11 cellular contexts compared by ENCODE assay signal in the genomic region with DNA sequence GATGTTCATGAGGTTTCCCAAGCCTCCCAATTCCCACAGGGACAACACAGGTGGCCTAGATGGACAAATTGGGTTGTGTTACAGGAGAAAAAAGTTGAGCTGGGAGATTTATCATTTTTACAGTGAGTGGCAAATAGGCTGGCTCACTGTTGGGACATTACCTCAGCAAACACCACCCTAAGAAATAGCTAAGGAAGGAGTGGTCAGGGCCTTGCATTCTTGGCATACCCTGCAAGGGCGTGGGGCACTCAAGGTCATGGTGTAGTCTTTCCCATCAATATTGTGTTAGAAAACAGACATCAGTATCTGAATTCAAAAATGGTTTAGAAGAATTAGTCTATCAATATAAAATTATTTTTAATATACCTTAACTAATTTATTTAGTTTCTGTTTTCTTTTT. TPM values are rescaled to one million over a fixed set of nuclear protein-coding genes. Genes with fewer than 3 reads are reported as not detected.
A peak's percentile ranks its signal among the peaks of the same experiment; 100 is the strongest.
DNase-seq lines count a peak whose midpoint lies in the region; ATAC-seq and TF ChIP-seq lines count a peak whose summit lies in the region.
"Had no signal": no experiment of that assay in that cellular context is flagged by ENCODE, and none has a peak within 500 bp of the region (broad histone marks: within the 10 kb centered on the region; RNA-seq: fewer than 3 reads in every experiment).

No MANE protein-coding gene starts in this region.

- peaks cover 6% of the 10 kb centered on the region for H3K4me1 ChIP-seq in ACC112 (ENCODE audit: control insufficient read depth, insufficient read depth, low read length, unreplicated experiment)
- peaks cover 8% of the 10 kb centered on the region for H3K4me1 ChIP-seq in mammary epithelial cell (ENCODE audit: insufficient read depth, low read length)
- no peaks in the 10 kb centered on the region for H3K4me1 ChIP-seq in left lung
- H3K4me1 ChIP-seq: BE2C had no signal

- H3K4me2 ChIP-seq in mammary epithelial cell (ENCODE audit: insufficient read depth, low read depth, low read length): peak overlapping the region; percentile 41

- H2AFZ ChIP-seq in ACC112 (ENCODE audit: low read length, unreplicated experiment): no peak overlapping the region
- H2AFZ ChIP-seq in mammary epithelial cell (ENCODE audit: low read depth, low read length): peak overlapping the region; percentile 84

- no peaks in the 10 kb centered on the region for H4K20me1 ChIP-seq in mammary epithelial cell (ENCODE audit: insufficient read depth, low read length)

- H3K36me3 ChIP-seq in ACC112 (ENCODE audit: insufficient read depth, low read length): no peaks in the 10 kb centered on the region
- no peaks in the 10 kb centered on the region for H3K36me3 ChIP-seq in mammary epithelial cell (ENCODE audit: insufficient read depth, low read length)
- no peaks in the 10 kb centered on the region for H3K36me3 ChIP-seq in left lung
- H3K36me3 ChIP-seq: BE2C had no signal

- TF ChIP-seq CTCF in mammary epithelial cell (conservative IDR thresholded peaks at IDR 0.05 in 1 of 2, IDR thresholded peaks at IDR 0.05 in 1 of 2; ENCODE audit: extremely low read depth in 1 of 2, insufficient read depth in 1 of 2, low read depth in 1 of 2, low read length in 2 of 2) (no peak), left lung (IDR thresholded peaks at IDR 0.05) (no peak)

- peaks cover 8% of the 10 kb centered on the region for H3K9me3 ChIP-seq in mammary epithelial cell (replicated peaks; ENCODE audit: insufficient read depth, low read length)
- peaks cover 0 to 15% of the 10 kb centered on the region in 2 donors for H3K9me3 ChIP-seq in left lung

- ATAC-seq in left lung (peak; percentile 100), HG03175 (IDR thresholded peaks at IDR 0.05; ENCODE audit: unreplicated experiment) (no peak), GM21737 (IDR thresholded peaks at IDR 0.05; ENCODE audit: unreplicated experiment) (no peak)

- dilution Hi-C loops in mammary epithelial cell (cut with HindIII; ENCODE audit: low sequenced_read_pairs): no loop called here

- 78% methylated on average over 1 of the region's 1 CpG for WGBS in mammary epithelial cell (ENCODE audit: low coverage, missing lambda C conversion rate)

- BruUV-seq in mammary epithelial cell (replicated peaks; lab: Mats Ljungman, UMichigan): no TSS peak

- no peak overlapping the region for H3K9ac ChIP-seq in mammary epithelial cell (ENCODE audit: insufficient read depth, low read length)

- in situ Hi-C loops in mammary epithelial cell (cut with MboI; ENCODE audit: low sequenced_read_pairs in 2 of 2): no loop called here

- intact Hi-C loops in mammary epithelial cell (cut with micrococcal nuclease) (loop anchor here (1.0 kb wide), 1 partner anchor 23 kb away; a partner anchor contains a TSS), left lung (cut with DNase I) (no loop called here)

- H3K27ac ChIP-seq in ACC112 (ENCODE audit: low read depth, low read length): peak overlapping the region; percentile 39
- peak overlapping the region; percentile 58 for H3K27ac ChIP-seq in mammary epithelial cell (ENCODE audit: insufficient read depth, low read depth, low read length)
- H3K27ac ChIP-seq in left lung: peak overlapping the region; percentile 15 to 48

- H3K4me3 ChIP-seq in ACC112 (ENCODE audit: low read depth, low read length) (no peak overlapping the region), mammary epithelial cell (replicated peaks in 1 of 3; ENCODE audit: insufficient read depth in 1 of 3, low read depth in 2 of 3, low read length in 3 of 3) (no peak overlapping the region), left lung (no peak overlapping the region)

- H3K27me3 ChIP-seq in ACC112 (ENCODE audit: insufficient read depth, low read length): no peaks in the 10 kb centered on the region
- no peaks in the 10 kb centered on the region for H3K27me3 ChIP-seq in mammary epithelial cell (ENCODE audit: insufficient read depth, low read length)
- no peaks in the 10 kb centered on the region for H3K27me3 ChIP-seq in left lung
- H3K27me3 ChIP-seq: BE2C had no signal

- no peaks in the 10 kb centered on the region for H3K79me2 ChIP-seq in ACC112 (ENCODE audit: control insufficient read depth, insufficient read depth, low read length, unreplicated experiment)
- no peaks in the 10 kb centered on the region for H3K79me2 ChIP-seq in mammary epithelial cell (ENCODE audit: insufficient read depth, low read length)

- CTCF ChIA-PET in mammary epithelial cell (lab: Charles Lee; ENCODE audit: low non-redundant PET): interaction anchor here (0.6 kb wide), 1 partner anchor 62 kb away, joined by 8 read pairs; no protein-coding TSS in a partner anchor

- peak; percentile 92 for DNase-seq in HS-27A (ENCODE audit: low read depth)
- DNase-seq in mammary epithelial cell: peak; percentile 32
- peak; percentile 50 to 78 for DNase-seq in left lung
- DNase-seq in central memory CD4-positive, alpha-beta T cell: no peak
- DNase-seq in foreskin melanocyte: no peak
- DNase-seq: BE2C, hypothalamus, T-helper 9 cell had no signal

RNA-seq across cellular contexts. Expression of a gene that starts 23.4 kb away (rescaled TPM):
- total RNA-seq in mammary epithelial cell (10 to 100 TPM; 22.4 to 38.2 TPM), left lung (10 to 100 TPM; 20.1 to 26.1 TPM)
- 4.6 TPM for polyA plus RNA-seq in mammary epithelial cell
- polyA minus RNA-seq in mammary epithelial cell: 25.1 TPM

Comparison
In these comparisons a context has a peak if more than half of its experiments do, and no peak if none do; other contexts are left out.
1. DNase-seq: peak in HS-27A (single experiment), mammary epithelial cell (single experiment) and left lung (2 of 2); none in central memory CD4-positive, alpha-beta T cell (single experiment) and foreskin melanocyte (single experiment).
2. Peak in every context shown above with its lines, with median percentiles within 50 percentile points of each other: H3K27ac ChIP-seq.